In the genomic region with DNA sequence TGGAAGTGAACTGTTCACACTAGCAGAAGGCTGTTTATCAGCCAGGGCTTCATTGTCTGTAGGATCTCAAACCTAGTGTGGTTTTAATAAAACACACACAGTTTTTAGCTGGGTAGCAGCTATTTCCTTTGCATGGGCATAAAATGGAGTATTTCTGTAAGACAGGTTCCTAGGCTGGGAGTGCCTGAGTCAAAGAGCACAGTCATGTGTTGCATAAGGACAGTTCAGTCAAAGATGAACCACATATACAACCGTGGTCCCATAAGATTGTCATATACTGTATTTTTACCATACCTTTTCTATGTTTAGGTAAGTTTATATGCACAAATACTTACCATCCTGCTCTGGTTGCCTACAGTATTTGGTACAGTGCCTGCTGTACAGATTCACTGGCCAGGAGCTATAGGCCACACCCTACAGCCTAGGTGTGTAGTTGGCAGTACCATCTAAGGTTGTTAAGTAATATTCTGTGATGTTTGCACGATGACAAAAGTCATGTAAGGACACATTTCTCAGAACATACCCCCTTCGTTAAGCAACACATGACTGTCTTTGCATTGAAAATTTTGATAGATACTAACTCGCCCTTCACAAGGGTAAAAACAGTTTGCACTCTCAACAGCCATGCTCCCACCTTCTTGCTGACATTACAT, we compare ENCODE assay signal across 18 cellular contexts.
"Had no signal": no experiment of that assay in that cellular context is flagged by ENCODE, and none has a peak within 500 bp of the region (broad histone marks: within the 10 kb centered on the region; RNA-seq: fewer than 3 reads in every experiment).

No MANE protein-coding gene starts in this region.

- ATAC-seq: effector memory CD8-positive, alpha-beta T cell; left lung; naive thymus-derived CD4-positive, alpha-beta T cell; stimulated activated naive CD8-positive, alpha-beta T cell treated with anti-CD3 and anti-CD28 coated beads, Interleukin-15, amount 100 ng/mL, for 72 hours had no signal

- DNase-seq: activated CD4-positive, CD25-positive, alpha-beta regulatory T cell treated with anti-CD3 and anti-CD28 coated beads, Interleukin-2, amount 50 U/mL, for 72 hours; activated naive CD4-positive, alpha-beta T cell treated with Interleukin-2 at 50 U/mL for 16 hours; effector memory CD8-positive, alpha-beta T cell; foreskin melanocyte; glutamatergic neuron; hippocampal formation; islet precursor cell; left lung; naive thymus-derived CD4-positive, alpha-beta T cell; SJCRH30; stimulated activated CD4-positive, alpha-beta T cell treated with anti-CD3 and anti-CD28 coated beads, Interleukin-2, amount 100 ng/mL, for 24 hours; stimulated activated naive CD8-positive, alpha-beta T cell treated with anti-CD3 and anti-CD28 coated beads, Interleukin-15, amount 100 ng/mL, for 72 hours; T-helper 2 cell; trophoblast cell had no signal

- H3K9me3 Mint-ChIP-seq: activated T-helper 2 cell treated with anti-CD3 and anti-CD28 coated beads, Interferon-gamma antibody, Interleukin-2, Interleukin-4, amounts not matched to agents 10 μg/mL and 5 μg/mL and 100 μg/mL, durations not matched to agents 14 hours and 24 hours and 36 hours; effector memory CD8-positive, alpha-beta T cell; naive thymus-derived CD4-positive, alpha-beta T cell; neural progenitor cell; stimulated activated naive CD8-positive, alpha-beta T cell treated with anti-CD3 and anti-CD28 coated beads, Interleukin-15, amount 100 ng/mL, for 72 hours had no signal

- H3K4me3 Mint-ChIP-seq: effector memory CD8-positive, alpha-beta T cell; naive thymus-derived CD4-positive, alpha-beta T cell; neural progenitor cell; stimulated activated naive CD8-positive, alpha-beta T cell treated with anti-CD3 and anti-CD28 coated beads, Interleukin-15, amount 100 ng/mL, for 72 hours had no signal

- H3K4me3 ChIP-seq: left lung, neural progenitor cell, SJCRH30, suprapubic skin had no signal

- H3K4me1 Mint-ChIP-seq: neural progenitor cell had no signal

- H3K27me3 Mint-ChIP-seq: effector memory CD8-positive, alpha-beta T cell; naive thymus-derived CD4-positive, alpha-beta T cell; progenitor cell of endocrine pancreas; stimulated activated naive CD8-positive, alpha-beta T cell treated with anti-CD3 and anti-CD28 coated beads, Interleukin-15, amount 100 ng/mL, for 72 hours had no signal

- H3K27ac Mint-ChIP-seq: activated T-helper 2 cell treated with anti-CD3 and anti-CD28 coated beads, Interferon-gamma antibody, Interleukin-2, Interleukin-4, amounts not matched to agents 10 μg/mL and 5 μg/mL and 100 μg/mL, durations not matched to agents 14 hours and 24 hours and 36 hours; naive thymus-derived CD4-positive, alpha-beta T cell; neural progenitor cell; progenitor cell of endocrine pancreas had no signal
